ENCODE assay signal across 11 cellular contexts in genomic region chr1:52204696-52205095, GRCh38.
"Had no signal": no experiment of that assay in that cellular context is flagged by ENCODE, and none has a peak within 500 bp of the region (broad histone marks: within the 10 kb centered on the region; RNA-seq: fewer than 3 reads in every experiment).

No MANE protein-coding gene starts in this region.

- H3K4me1 ChIP-seq: thyroid gland had no signal

- H3K4me3 ChIP-seq: pancreas, thyroid gland had no signal

- H3K36me3 ChIP-seq: pancreas, thyroid gland had no signal

- ATAC-seq: activated naive CD8-positive, alpha-beta T cell treated with anti-CD3 and anti-CD28 coated beads, Interleukin-2, amount 50 U/mL, for 24 hours; pancreas had no signal

- H3K27ac Mint-ChIP-seq: activated naive CD8-positive, alpha-beta T cell treated with anti-CD3 and anti-CD28 coated beads, Interleukin-2, amount 50 U/mL, for 24 hours had no signal

- H3K27ac ChIP-seq: pancreas, thyroid gland had no signal

- DNase-seq: activated CD4-positive, alpha-beta T cell treated with anti-CD3 and anti-CD28 coated beads, Interleukin-2, amount 50 U/mL, for 4 hours; activated CD4-positive, CD25-positive, alpha-beta regulatory T cell treated with anti-CD3 and anti-CD28 coated beads, Interleukin-2, amount 50 U/mL, for 72 hours; activated naive CD4-positive, alpha-beta T cell treated with Interleukin-2 at 50 U/mL for 16 hours; activated naive CD8-positive, alpha-beta T cell treated with anti-CD3 and anti-CD28 coated beads, Interleukin-2, amount 50 U/mL, for 24 hours; cortex of kidney; effector CD8-positive, alpha-beta T cell; hippocampal formation; midbrain; pancreas; stimulated activated CD4-positive, alpha-beta T cell treated with anti-CD3 and anti-CD28 coated beads, Interleukin-4, amount 100 ng/mL, for 24 hours; thyroid gland had no signal

- H3K27me3 ChIP-seq: pancreas, thyroid gland had no signal

- H3K4me3 Mint-ChIP-seq: activated naive CD8-positive, alpha-beta T cell treated with anti-CD3 and anti-CD28 coated beads, Interleukin-2, amount 50 U/mL, for 24 hours had no signal
